In genomic region chr6:83867527-83868161, GRCh38 we compare ENCODE assay signal across 8 cellular contexts. TPM values are rescaled to one million over a fixed set of nuclear protein-coding genes. Genes with fewer than 3 reads are reported as not detected.
DNase-seq lines count a peak whose midpoint lies in the region; ATAC-seq and TF ChIP-seq lines count a peak whose summit lies in the region.

No MANE protein-coding gene starts in this region.

- H3K9me3 Mint-ChIP-seq in Calu3 (ENCODE audit: low read depth, unreplicated experiment): no peaks in the 10 kb centered on the region
- H3K9me3 Mint-ChIP-seq in natural killer cell treated with Interleukin-12 subunit alpha and Interleukin-12 subunit beta and Interleukin-15 and Interleukin-18, amount 100 ng/mL, for 72 hours: no peaks in the 10 kb centered on the region

- BruUV-seq in Calu3 (replicated peaks; lab: Mats Ljungman, UMichigan): no TSS peak

- H3K4me3 Mint-ChIP-seq in Calu3 (ENCODE audit: low read depth, unreplicated experiment): no peak overlapping the region
- no peak overlapping the region for H3K4me3 Mint-ChIP-seq in natural killer cell treated with Interleukin-12 subunit alpha and Interleukin-12 subunit beta and Interleukin-15 and Interleukin-18, amount 100 ng/mL, for 72 hours

- peaks cover 23% of the 10 kb centered on the region for H3K4me1 Mint-ChIP-seq in Calu3 (ENCODE audit: low read depth, unreplicated experiment)
- peaks cover 20 to 24% of the 10 kb centered on the region in 2 donors for H3K4me1 Mint-ChIP-seq in natural killer cell treated with Interleukin-12 subunit alpha and Interleukin-12 subunit beta and Interleukin-15 and Interleukin-18, amount 100 ng/mL, for 72 hours (ENCODE audit: low read depth in 2 of 2)

- H3K27ac ChIP-seq in caudate nucleus (ENCODE audit: low read depth, low read length): peak overlapping the region; percentile 52

- no peaks in the 10 kb centered on the region for H3K27me3 ChIP-seq in MG63

- peak; percentile 71 to 72 for ATAC-seq in natural killer cell treated with Interleukin-12 subunit alpha and Interleukin-12 subunit beta and Interleukin-15 and Interleukin-18, amount 100 ng/mL, for 72 hours
- ATAC-seq in GM18873 (IDR thresholded peaks at IDR 0.05; ENCODE audit: low FRiP score, unreplicated experiment) (no peak), HG03280 (IDR thresholded peaks at IDR 0.05; ENCODE audit: unreplicated experiment) (no peak), GM19035 (IDR thresholded peaks at IDR 0.05; ENCODE audit: unreplicated experiment) (no peak)

- peaks cover 12% of the 10 kb centered on the region for H3K36me3 Mint-ChIP-seq in Calu3 (ENCODE audit: insufficient read depth, unreplicated experiment)
- peaks cover 9% of the 10 kb centered on the region for H3K36me3 Mint-ChIP-seq in natural killer cell treated with Interleukin-12 subunit alpha and Interleukin-12 subunit beta and Interleukin-15 and Interleukin-18, amount 100 ng/mL, for 72 hours

- H3K27me3 Mint-ChIP-seq in Calu3 (ENCODE audit: unreplicated experiment): no peaks in the 10 kb centered on the region
- no peaks in the 10 kb centered on the region for H3K27me3 Mint-ChIP-seq in natural killer cell treated with Interleukin-12 subunit alpha and Interleukin-12 subunit beta and Interleukin-15 and Interleukin-18, amount 100 ng/mL, for 72 hours

- no peak for TF ChIP-seq CTCF in Calu3 (IDR thresholded peaks at IDR 0.05; ENCODE audit: unreplicated experiment)

- intact Hi-C loops in Calu3 (cut with micrococcal nuclease; ENCODE audit: unreplicated experiment): no loop called here

- DNase-seq in Calu3: peak; percentile 64
- peak; percentile 92 for DNase-seq in MG63
- DNase-seq in caudate nucleus (lab: John Stamatoyannopoulos, UW): peak in 43 of 61 donors; percentile 3 to 81 (median 29)
- no peak for DNase-seq in natural killer cell treated with Interleukin-12 subunit alpha and Interleukin-12 subunit beta and Interleukin-15 and Interleukin-18, amount 100 ng/mL, for 72 hours (ENCODE audit: low spot score)
- DNase-seq in NCI-H187 treated with DMSO at 0.1 percent for 48 hours (lab: John Stamatoyannopoulos, UW): no peak

- no peak overlapping the region for H3K4me3 ChIP-seq in MG63

- peak overlapping the region; percentile 80 for H3K27ac Mint-ChIP-seq in Calu3 (ENCODE audit: unreplicated experiment)
- no peak overlapping the region for H3K27ac Mint-ChIP-seq in natural killer cell treated with Interleukin-12 subunit alpha and Interleukin-12 subunit beta and Interleukin-15 and Interleukin-18, amount 100 ng/mL, for 72 hours

- H3K9me3 ChIP-seq in MG63: peaks cover 4% of the 10 kb centered on the region; the same call in 1 of the 2 replicates

- CTCF ChIA-PET in Calu3 (lab: Charles Lee): no interaction called here

- peaks cover 34% of the 10 kb centered on the region for H3K36me3 ChIP-seq in MG63

RNA-seq across cellular contexts. Expression of gene CYB5R4, which starts 8.2 kb away (rescaled TPM):
- total RNA-seq in Calu3 (2022): 23.3 and 28.3 TPM in 2 replicates
- total RNA-seq in MG63 (2014; rRNA removed; shearing (Covaris generic); ENCODE audit: low replicate concordance): 24.4 and 28.7 TPM in 2 replicates
- 10 to 100 TPM; 29.0 to 39.3 TPM for total RNA-seq in natural killer cell treated with Interleukin-12 subunit alpha and Interleukin-12 subunit beta and Interleukin-15 and Interleukin-18, amount 100 ng/mL, for 72 hours

RNA-seq across cellular contexts. Expression of gene RIPPLY2, which starts 14.5 kb away (rescaled TPM):
- total RNA-seq in Calu3 (2022): 0.31 TPM in 1 of 2 replicates, not detected in the other
- not detected in 2 replicates for total RNA-seq in MG63 (2014; rRNA removed; shearing (Covaris generic); ENCODE audit: low replicate concordance)
- total RNA-seq in natural killer cell treated with Interleukin-12 subunit alpha and Interleukin-12 subunit beta and Interleukin-15 and Interleukin-18, amount 100 ng/mL, for 72 hours: not detected

Comparison
In these comparisons a context has a peak if more than half of its experiments do, and no peak if none do; other contexts are left out.
1. DNase-seq: peak in Calu3 (single experiment), MG63 (single experiment) and caudate nucleus (43 of 61); none in natural killer cell treated with Interleukin-12 subunit alpha and Interleukin-12 subunit beta and Interleukin-15 and Interleukin-18, amount 100 ng/mL, for 72 hours (single experiment) and NCI-H187 treated with DMSO at 0.1 percent for 48 hours (single experiment).
2. ATAC-seq: peak in natural killer cell treated with Interleukin-12 subunit alpha and Interleukin-12 subunit beta and Interleukin-15 and Interleukin-18, amount 100 ng/mL, for 72 hours (2 of 2); none in GM18873 (single experiment), HG03280 (single experiment) and GM19035 (single experiment).